In genomic region chr16:14307059-14307531, GRCh38 we compare ENCODE assay signal across 12 cellular contexts.
DNase-seq lines count a peak whose midpoint lies in the region; ATAC-seq, FAIRE-seq and TF ChIP-seq lines count a peak whose summit lies in the region.
"Had no signal": no experiment of that assay in that cellular context is flagged by ENCODE, and none has a peak within 500 bp of the region (broad histone marks: within the 10 kb centered on the region; RNA-seq: fewer than 3 reads in every experiment).

No MANE protein-coding gene starts in this region.

- no peak for TF ChIP-seq POLR2A in K562 (conservative IDR thresholded peaks at IDR 0.05)

- H3K4me2 ChIP-seq in SK-N-SH (0 out of 2 replicates have a peak overlapping the region, but pooled peaks have one; percentile 11), K562 (ENCODE audit: insufficient read depth, low read length) (peak overlapping the region; percentile 57)

- peak overlapping the region; percentile 6 to 21; a peak in 2 of 4 replicates for H3K27ac ChIP-seq in SK-N-SH (ENCODE audit: low read depth in 2 of 2, low read length in 1 of 2)
- H3K27ac ChIP-seq in K562 (ENCODE audit: extremely low read depth, low read depth, low read length), result peak overlapping the region; percentile 46; the same call in 2 of the 3 replicates
- H3K27ac ChIP-seq in muscle layer of colon (ENCODE audit: low read depth, low read length), result peak overlapping the region; percentile 29
- peak overlapping the region; percentile 47 to 69 for H3K27ac ChIP-seq in tibial artery

- H3K9me3 ChIP-seq in SK-N-SH (no peaks in the 10 kb centered on the region), K562 (replicated peaks; ENCODE audit: control insufficient read depth, insufficient read depth, low read depth, low read length) (no peaks in the 10 kb centered on the region), muscle layer of colon (ENCODE audit: low read length) (no peaks in the 10 kb centered on the region), tibial artery (no peaks in the 10 kb centered on the region)

- H3K27me3 ChIP-seq in SK-N-SH (ENCODE audit: insufficient read depth), result no peaks in the 10 kb centered on the region
- no peaks in the 10 kb centered on the region for H3K27me3 ChIP-seq in K562 (ENCODE audit: control insufficient read depth in 2 of 2, insufficient read depth in 2 of 2, low read length in 2 of 2)
- no peaks in the 10 kb centered on the region for H3K27me3 ChIP-seq in muscle layer of colon (ENCODE audit: control insufficient read depth in 1 of 2, insufficient read depth in 2 of 2, low read length in 2 of 2)
- H3K27me3 ChIP-seq in tibial artery, result no peaks in the 10 kb centered on the region

- no peaks in the 10 kb centered on the region for H3K9me1 ChIP-seq in K562 (ENCODE audit: control insufficient read depth, insufficient read depth, low read length)

- H3K9ac ChIP-seq in SK-N-SH (no peak overlapping the region), K562 (ENCODE audit: insufficient read depth in 1 of 2, low read depth in 2 of 2, low read length in 2 of 2) (peak overlapping the region; percentile 36 to 88), muscle layer of colon (ENCODE audit: low read length) (peak overlapping the region; percentile 21)

- POLR2A ChIA-PET in SK-N-SH (lab: Yijun Ruan, JAX) (no interaction called here), K562 (lab: Yijun Ruan, JAX) (interaction anchor here (1.0 kb wide), 1 partner anchor 178 kb away, joined by 3 read pairs; no protein-coding TSS in a partner anchor)

- H2AFZ ChIP-seq in SK-N-SH (ENCODE audit: low read depth) (no peak overlapping the region), K562 (ENCODE audit: low read depth, low read length) (peak overlapping the region; percentile 69)

- TF ChIP-seq CTCF in SK-N-SH (IDR thresholded peaks at IDR 0.05) (no peak), K562 (IDR thresholded peaks at IDR 0.05 in 2 of 3, conservative IDR thresholded peaks at IDR 0.05 in 1 of 3; ENCODE audit: insufficient read depth in 2 of 3, low read depth in 1 of 3, low read length in 3 of 3) (no peak), tibial artery (IDR thresholded peaks at IDR 0.05) (no peak)

- intact Hi-C loops in K562 (cut with micrococcal nuclease) (no loop called here), tibial artery (cut with DNase I; ENCODE audit: low total_unique reads) (loop anchor here (10.0 kb wide), 1 partner anchor 318 kb away; no protein-coding TSS in a partner anchor)

- in situ Hi-C loops in K562 (cut with MboI), result no loop called here

- no peak for FAIRE-seq in K562 (lab: Jason Lieb, UNC)
- FAIRE-seq: GM18507 had no signal

- H3K4me3 ChIP-seq in SK-N-SH (ENCODE audit: low read depth in 2 of 2, low read length in 1 of 2) (no peak overlapping the region), K562 (no peak overlapping the region), muscle layer of colon (ENCODE audit: low read depth in 1 of 2, low read length in 2 of 2) (peak overlapping the region in 1 of 2 donors; percentile 32), tibial artery (peak overlapping the region; percentile 10 to 37)

- H3K9me2 ChIP-seq in SK-N-SH, result no peaks in the 10 kb centered on the region

- peaks cover 16 to 29% of the 10 kb centered on the region in 2 experiments for H3K4me1 ChIP-seq in SK-N-SH (ENCODE audit: control insufficient read depth in 1 of 2, insufficient read depth in 2 of 2, low read depth in 1 of 2, low read length in 1 of 2)
- peaks cover 35 to 62% of the 10 kb centered on the region in 2 experiments for H3K4me1 ChIP-seq in K562 (replicated peaks in 1 of 2; ENCODE audit: control insufficient read depth in 2 of 2, insufficient read depth in 2 of 2, low read length in 2 of 2)
- H3K4me1 ChIP-seq in muscle layer of colon (ENCODE audit: insufficient read depth, low read length), result peaks cover 62% of the 10 kb centered on the region
- H3K4me1 ChIP-seq in tibial artery, result peaks cover 4 to 74% (median 63%) of the 10 kb centered on the region in 4 donors

- H3K36me3 ChIP-seq in SK-N-SH (replicated peaks in 1 of 2; ENCODE audit: control insufficient read depth in 1 of 2, insufficient read depth in 2 of 2, low read length in 1 of 2) (no peaks in the 10 kb centered on the region), K562 (ENCODE audit: control insufficient read depth, insufficient read depth, low read length) (no peaks in the 10 kb centered on the region; the same call in 2 of the 3 replicates), muscle layer of colon (ENCODE audit: insufficient read depth, low read length) (no peaks in the 10 kb centered on the region), tibial artery (no peaks in the 10 kb centered on the region)

- TF ChIP-seq EP300 in SK-N-SH (IDR thresholded peaks at IDR 0.05; ENCODE audit: borderline replicate concordance in 1 of 2, low read depth in 1 of 2, low read length in 1 of 2) (no peak), K562 (IDR thresholded peaks at IDR 0.05; ENCODE audit: low read length) (no peak)

- H4K20me1 ChIP-seq in SK-N-SH (ENCODE audit: insufficient read depth), result peaks cover 48% of the 10 kb centered on the region
- no peaks in the 10 kb centered on the region for H4K20me1 ChIP-seq in K562 (replicated peaks; ENCODE audit: control insufficient read depth, insufficient read depth, low read length)

- no peak for TF ChIP-seq RAD21 in SK-N-SH (IDR thresholded peaks at IDR 0.05; ENCODE audit: low read length)
- no peak; a peak in 1 of 4 replicates for TF ChIP-seq RAD21 in K562 (CRISPR knock-in tag; conservative IDR thresholded peaks at IDR 0.05 in 1 of 2, IDR thresholded peaks at IDR 0.05 in 1 of 2)

- CTCF ChIA-PET in SK-N-SH (lab: Yijun Ruan, JAX), result no interaction called here
- CTCF ChIA-PET in K562 (lab: Yijun Ruan, JAX; ENCODE audit: low intra/inter-chr PET ratio), result no interaction called here

- ATAC-seq in SK-N-SH treated with all-trans-retinoic acid at 6 μM for 48 hours (no peak), K562 (peak; percentile 45), GM21447 (IDR thresholded peaks at IDR 0.05; ENCODE audit: unreplicated experiment) (no peak)
- ATAC-seq: T-helper 17 cell had no signal

- DNase-seq in SK-N-SH (no peak), K562 (ENCODE audit: extremely low read depth in 1 of 4, low spot score in 3 of 4) (peak in 2 of 4 experiments; percentile 19 to 41), tibial artery (no peak), SHP77 (lab: John Stamatoyannopoulos, UW) (no peak), NCI-H526 treated with DMSO at 0.1 percent for 48 hours (lab: John Stamatoyannopoulos, UW) (no peak)
- DNase-seq: 8988T, DMS53, T-helper 17 cell had no signal

- 65% methylated on average over 3 of the region's 10 CpGs for WGBS in SK-N-SH (ENCODE audit: low lambda C conversion rate)
- 52% methylated on average over 10 of the region's 10 CpGs for WGBS in K562 (ENCODE audit: insufficient coverage, low coverage, missing lambda C conversion rate)

- BruUV-seq in K562 (replicated peaks; lab: Mats Ljungman, UMichigan), result no TSS peak

- H3K79me2 ChIP-seq in SK-N-SH (ENCODE audit: insufficient read depth) (peaks cover 100% of the 10 kb centered on the region), K562 (ENCODE audit: control insufficient read depth, insufficient read depth, low read length) (peaks cover 93% of the 10 kb centered on the region)

- peaks cover 6% of the 10 kb centered on the region for H3F3A ChIP-seq in SK-N-SH (replicated peaks; ENCODE audit: insufficient read depth)

TF ChIP-seq in SK-N-SH, 30 proteins besides CTCF, POLR2A, EP300 and RAD21:
- TF ChIP-seq POLR2AphosphoS5 (IDR thresholded peaks at IDR 0.05; ENCODE audit: low read depth, low read length) (no peak), TAF1 (IDR thresholded peaks at IDR 0.05; ENCODE audit: borderline replicate concordance, low read depth, low read length) (no peak), JUND (IDR thresholded peaks at IDR 0.05) (no peak), SIN3A (IDR thresholded peaks at IDR 0.05; ENCODE audit: borderline replicate concordance, low read depth, low read length) (no peak)
TF ChIP-seq in SK-N-SH: peak in this region for 0.

TF ChIP-seq in SK-N-SH treated with all-trans-retinoic acid at 6 μM for 48 hours, 23 proteins besides CTCF, POLR2A, EP300 and RAD21 (continues in another document):
- TF ChIP-seq CSRNP3 (CRISPR knock-in tag; IDR thresholded peaks at IDR 0.05) (no peak), ISL1 (CRISPR knock-in tag; IDR thresholded peaks at IDR 0.05) (no peak), PPARA (CRISPR knock-in tag; IDR thresholded peaks at IDR 0.05; ENCODE audit: borderline replicate concordance) (no peak)

TF ChIP-seq in K562, 482 proteins besides CTCF, POLR2A, EP300 and RAD21 (continues in another document):
- TF ChIP-seq, protein P1, sequence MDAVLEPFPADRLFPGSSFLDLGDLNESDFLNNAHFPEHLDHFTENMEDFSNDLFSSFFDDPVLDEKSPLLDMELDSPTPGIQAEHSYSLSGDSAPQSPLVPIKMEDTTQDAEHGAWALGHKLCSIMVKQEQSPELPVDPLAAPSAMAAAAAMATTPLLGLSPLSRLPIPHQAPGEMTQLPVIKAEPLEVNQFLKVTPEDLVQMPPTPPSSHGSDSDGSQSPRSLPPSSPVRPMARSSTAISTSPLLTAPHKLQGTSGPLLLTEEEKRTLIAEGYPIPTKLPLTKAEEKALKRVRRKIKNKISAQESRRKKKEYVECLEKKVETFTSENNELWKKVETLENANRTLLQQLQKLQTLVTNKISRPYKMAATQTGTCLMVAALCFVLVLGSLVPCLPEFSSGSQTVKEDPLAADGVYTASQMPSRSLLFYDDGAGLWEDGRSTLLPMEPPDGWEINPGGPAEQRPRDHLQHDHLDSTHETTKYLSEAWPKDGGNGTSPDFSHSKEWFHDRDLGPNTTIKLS (IDR thresholded peaks at IDR 0.05; ENCODE audit: borderline replicate concordance, low read depth), result no peak
- TF ChIP-seq KLF16 (IDR thresholded peaks at IDR 0.05) (no peak), ZNF398 (CRISPR knock-in tag; IDR thresholded peaks at IDR 0.05) (no peak), ZSCAN32 (CRISPR knock-in tag; IDR thresholded peaks at IDR 0.05) (no peak), RBBP5 (IDR thresholded peaks at IDR 0.05; ENCODE audit: borderline replicate concordance, insufficient read depth, low read length, poor library complexity, severe bottlenecking) (no peak)

Comparison
In these comparisons a context has a peak if more than half of its experiments do, and no peak if none do; other contexts are left out.
1. H3K4me3 ChIP-seq: peak in tibial artery (2 of 2); none in SK-N-SH (0 of 2) and K562 (single experiment).
2. Peak in every context shown above with its lines, with median percentiles within 50 percentile points of each other: H3K27ac ChIP-seq.